ENCODE assay signal across 8 cellular contexts in genomic region chr6:117676577-117677218, GRCh38. TPM values are rescaled to one million over a fixed set of nuclear protein-coding genes. Genes with fewer than 3 reads are reported as not detected.
DNase-seq lines count a peak whose midpoint lies in the region; ATAC-seq and TF ChIP-seq lines count a peak whose summit lies in the region.

No MANE protein-coding gene starts in this region.

- H3K9ac ChIP-seq in mesendoderm (ENCODE audit: low read length) = peak overlapping the region; percentile 79

- no peak overlapping the region for H3K18ac ChIP-seq in mesendoderm (ENCODE audit: low read length)

- POLR2A ChIA-PET in A673 (lab: Charles Lee; ENCODE audit: low non-redundant PET) = no interaction called here
- POLR2A ChIA-PET in HEK293 (lab: Yijun Ruan, JAX) = no interaction called here
- POLR2A ChIA-PET in MCF 10A (lab: Yijun Ruan, JAX) = interaction anchor here (0.6 to 1.9 kb wide), 4 partner anchors 25 to 251 kb away, joined by 3 to 8 read pairs (median 3); partner anchors contain the start of genes GOPC and ROS1

- BruUV-seq in A673 (replicated peaks; lab: Mats Ljungman, UMichigan) (TSS peak; percentile 32), MCF 10A (replicated peaks; lab: Mats Ljungman, UMichigan) (TSS peak; percentile 28)

- CTCF ChIA-PET in A673 (lab: Charles Lee) = no interaction called here
- CTCF ChIA-PET in HEK293 (lab: Yijun Ruan, JAX) = interaction anchor here (0.6 kb wide), 1 partner anchor 190 kb away, joined by 3 read pairs; no protein-coding TSS in a partner anchor
- CTCF ChIA-PET in MCF 10A (lab: Yijun Ruan, JAX) = interaction anchor here (0.7 to 1.2 kb wide), 4 partner anchors 24 to 72 kb away, joined by 3 to 6 read pairs (median 3); no protein-coding TSS in a partner anchor

- H3K23ac ChIP-seq in mesendoderm (ENCODE audit: low read length) = peak overlapping the region; percentile 26

- DNase-seq in A673 (ENCODE audit: low spot score) (no peak), MCF 10A (ENCODE audit: unreplicated experiment) (no peak), mesendoderm (peak; percentile 37), T-helper 9 cell (no peak), aorta (no peak), NCI-H2227 treated with DMSO at 0.1 percent for 48 hours (lab: John Stamatoyannopoulos, UW) (no peak)

- H3K4me1 Mint-ChIP-seq in MCF 10A (ENCODE audit: insufficient read depth, unreplicated experiment) = peaks cover 51% of the 10 kb centered on the region

- peak overlapping the region; percentile 75 for H3K4me2 ChIP-seq in mesendoderm (ENCODE audit: low read length)

- H3K4ac ChIP-seq in mesendoderm (ENCODE audit: low read depth, low read length) = no peak overlapping the region

- peak overlapping the region; percentile 80 for H3K56ac ChIP-seq in mesendoderm (ENCODE audit: low read length)

- no peak overlapping the region for H4K5ac ChIP-seq in mesendoderm (ENCODE audit: low read length)

- peaks cover 17% of the 10 kb centered on the region for H3K36me3 Mint-ChIP-seq in MCF 10A (ENCODE audit: insufficient read depth, unreplicated experiment)

- no peak overlapping the region for H2BK15ac ChIP-seq in mesendoderm (replicated peaks; ENCODE audit: low read depth)

- peaks cover 5% of the 10 kb centered on the region for H3K79me1 ChIP-seq in mesendoderm (ENCODE audit: low read length)

- no peak overlapping the region for H3K27ac Mint-ChIP-seq in MCF 10A (ENCODE audit: low read depth, unreplicated experiment)

- H3K27me3 ChIP-seq in A673 (replicated peaks; ENCODE audit: insufficient read depth, low read depth, low read length, poor library complexity) = no peaks in the 10 kb centered on the region
- no peaks in the 10 kb centered on the region for H3K27me3 ChIP-seq in mesendoderm (ENCODE audit: insufficient read depth, low read length, poor library complexity)
- H3K27me3 ChIP-seq in aorta (ENCODE audit: control insufficient read depth in 1 of 2, insufficient read depth in 2 of 2, low read length in 1 of 2) = no peaks in the 10 kb centered on the region

- H3K27ac ChIP-seq in A673 (ENCODE audit: low read depth, low read length, poor library complexity, severe bottlenecking) = no peak overlapping the region
- no peak overlapping the region for H3K27ac ChIP-seq in HEK293 (ENCODE audit: extremely low read depth, low read depth, low read length)
- H3K27ac ChIP-seq in mesendoderm (ENCODE audit: low read depth, low read length) = no peak overlapping the region
- H3K27ac ChIP-seq in aorta (ENCODE audit: low read depth in 1 of 2, low read length in 2 of 2) = no peak overlapping the region

- intact Hi-C loops in A673 (cut with micrococcal nuclease; ENCODE audit: unreplicated experiment) (no loop called here), MCF 10A (cut with micrococcal nuclease) (loop anchor here (5.0 to 10.0 kb wide), 2 partner anchors 74 to 232 kb away; partner anchors contain the start of gene GOPC), aorta (cut with DNase I) (loop anchor here in 1 of 2 donors (5.0 kb wide), 1 partner anchor 74 kb away; the partner anchor contains the start of gene GOPC)

- ATAC-seq in aorta (ENCODE audit: low FRiP score) (no peak), GM21423 (IDR thresholded peaks at IDR 0.05; ENCODE audit: unreplicated experiment) (no peak)

- WGBS in mesendoderm (ENCODE audit: extremely low coverage, insufficient coverage, low lambda C conversion rate) = no CpG with 5 or more reads among the region's 6 CpGs
- WGBS in aorta, 2 donors = 61 to 68% methylated on average over 6 of the region's 6 CpGs

- no peak overlapping the region for H2AK5ac ChIP-seq in mesendoderm (ENCODE audit: low read length)

- H2BK120ac ChIP-seq in mesendoderm (ENCODE audit: low read depth, low read length) = no peak overlapping the region

- H3K27me3 Mint-ChIP-seq in MCF 10A (ENCODE audit: insufficient read depth, unreplicated experiment) = no peaks in the 10 kb centered on the region

- H3K4me3 Mint-ChIP-seq in MCF 10A (ENCODE audit: unreplicated experiment) = peak overlapping the region; percentile 93

- no peak overlapping the region for H2BK5ac ChIP-seq in mesendoderm (ENCODE audit: low read length)

- no peaks in the 10 kb centered on the region for H3K9me3 Mint-ChIP-seq in MCF 10A (ENCODE audit: unreplicated experiment)

- H3K4me1 ChIP-seq in A673 (ENCODE audit: insufficient read depth, low read length, poor library complexity, severe bottlenecking) (no peaks in the 10 kb centered on the region), HEK293 (ENCODE audit: control insufficient read depth, insufficient read depth, low read length) (no peaks in the 10 kb centered on the region), mesendoderm (ENCODE audit: control insufficient read depth, low read depth, low read length) (peaks cover 5% of the 10 kb centered on the region), aorta (ENCODE audit: control insufficient read depth in 1 of 2, insufficient read depth in 2 of 2, low read length in 2 of 2) (peaks cover 0 to 7% of the 10 kb centered on the region in 2 donors)

- no peaks in the 10 kb centered on the region for H3K36me3 ChIP-seq in A673 (ENCODE audit: insufficient read depth, low read length, poor library complexity, severe bottlenecking)
- H3K36me3 ChIP-seq in HEK293 (ENCODE audit: control insufficient read depth in 2 of 2, insufficient read depth in 1 of 2, low read length in 2 of 2) = peaks cover 0 to 19% of the 10 kb centered on the region in 2 experiments; a peak in 1 of 3 replicates
- no peaks in the 10 kb centered on the region for H3K36me3 ChIP-seq in mesendoderm (ENCODE audit: control insufficient read depth, insufficient read depth, low read length)
- H3K36me3 ChIP-seq in aorta (ENCODE audit: control insufficient read depth in 1 of 2, insufficient read depth in 2 of 2, low read length in 1 of 2) = no peaks in the 10 kb centered on the region

- no peak overlapping the region for H4K8ac ChIP-seq in mesendoderm (ENCODE audit: low read depth, low read length)

- H3K9me3 ChIP-seq in A673 (ENCODE audit: low read depth, low read length, poor library complexity, severe bottlenecking) (no peaks in the 10 kb centered on the region), HEK293 (ENCODE audit: control insufficient read depth, insufficient read depth, low read depth, low read length) (no peaks in the 10 kb centered on the region), aorta (ENCODE audit: control insufficient read depth, low read length) (no peaks in the 10 kb centered on the region)

- H3K4me3 ChIP-seq in A673 (ENCODE audit: low read depth, low read length, poor library complexity, severe bottlenecking) = peak overlapping the region; percentile 80
- peak overlapping the region; percentile 63 for H3K4me3 ChIP-seq in HEK293 (ENCODE audit: low read depth, low read length)
- peak overlapping the region; percentile 60 for H3K4me3 ChIP-seq in mesendoderm (ENCODE audit: low read length)
- H3K4me3 ChIP-seq in aorta (ENCODE audit: low read length in 2 of 2) = peak overlapping the region in 1 of 2 donors; percentile 53

- no peak for TF ChIP-seq CTCF in A673 (conservative IDR thresholded peaks at IDR 0.05; ENCODE audit: low read depth, low read length)
- no peak for TF ChIP-seq CTCF in HEK293 (tag by site-specific recombination; IDR thresholded peaks at IDR 0.05)
- TF ChIP-seq CTCF in MCF 10A (IDR thresholded peaks at IDR 0.05; ENCODE audit: unreplicated experiment) = no peak

- peaks cover 55% of the 10 kb centered on the region for H3K79me2 ChIP-seq in mesendoderm (ENCODE audit: control insufficient read depth, insufficient read depth, low read length)

TF ChIP-seq in HEK293, 187 proteins besides CTCF, POLR2A, EP300 and RAD21:
- TF ChIP-seq PRDM1 (tag by site-specific recombination; IDR thresholded peaks at IDR 0.05) (no peak), ZBTB8A (tag by site-specific recombination; IDR thresholded peaks at IDR 0.05) (no peak), ZNF707 (tag by site-specific recombination; IDR thresholded peaks at IDR 0.05) (no peak), ZSCAN30 (tag by site-specific recombination; IDR thresholded peaks at IDR 0.05) (no peak)

RNA-seq across cellular contexts. Expression of gene NUS1, which starts 1.4 kb away (rescaled TPM):
- total RNA-seq in A673 (2021) (39.6 and 41.0 TPM in 2 replicates), MCF 10A (2022) (54.7 and 59.4 TPM in 2 replicates), aorta (10 to 100 TPM; 30.5 to 36.9 TPM)
- 53.2 TPM for polyA plus RNA-seq in mesendoderm (2013, experiment 1 of 2)
- 52.3 TPM for polyA plus RNA-seq in mesendoderm (2013, experiment 2 of 2)
- polyA plus RNA-seq in aorta = 10 to 100 TPM; 16.7 to 29.3 TPM
